In genomic region chr1:16205333-16205671, GRCh38 we compare ENCODE assay signal across 19 cellular contexts. TPM values are rescaled to one million over a fixed set of nuclear protein-coding genes. Genes with fewer than 3 reads are reported as not detected.
A peak's percentile ranks its signal among the peaks of the same experiment; 100 is the strongest.
DNase-seq lines count a peak whose midpoint lies in the region; ATAC-seq and TF ChIP-seq lines count a peak whose summit lies in the region.
"Had no signal": no experiment of that assay in that cellular context is flagged by ENCODE, and none has a peak within 500 bp of the region (broad histone marks: within the 10 kb centered on the region; RNA-seq: fewer than 3 reads in every experiment).

No MANE protein-coding gene starts in this region.

- H3K27ac Mint-ChIP-seq in activated naive CD4-positive, alpha-beta T cell treated with anti-CD3 and anti-CD28 coated beads, Interleukin-2, amount 50 U/mL, for 24 hours, result no peak overlapping the region
- no peak overlapping the region for H3K27ac Mint-ChIP-seq in type B pancreatic cell
- H3K27ac Mint-ChIP-seq: activated naive CD8-positive, alpha-beta T cell treated with anti-CD3 and anti-CD28 coated beads for 36 hours had no signal

- DNase-seq in activated naive CD4-positive, alpha-beta T cell treated with Interleukin-2 at 50 U/mL for 16 hours, result no peak
- DNase-seq in RWPE2 (ENCODE audit: low spot score) (no peak), upper lobe of right lung (peak; percentile 55), type B pancreatic cell (ENCODE audit: extremely low spot score, unreplicated experiment) (no peak)
- DNase-seq: activated T-cell treated with anti-CD3 and anti-CD28 coated beads, Interleukin-2, amount 50 U/mL, for 24 hours; DMS153; KG1; NCI-H1048; NCI-H510A treated with DMSO at 0.1 percent for 48 hours had no signal

- peak overlapping the region; percentile 66 for H3K27ac ChIP-seq in RWPE2 (ENCODE audit: poor library complexity, severe bottlenecking)
- no peak overlapping the region for H3K27ac ChIP-seq in upper lobe of right lung

- no peaks in the 10 kb centered on the region for H3K27me3 Mint-ChIP-seq in activated naive CD4-positive, alpha-beta T cell treated with anti-CD3 and anti-CD28 coated beads, Interleukin-2, amount 50 U/mL, for 24 hours
- H3K27me3 Mint-ChIP-seq in type B pancreatic cell, result no peaks in the 10 kb centered on the region
- H3K27me3 Mint-ChIP-seq: activated naive CD8-positive, alpha-beta T cell treated with anti-CD3 and anti-CD28 coated beads for 36 hours; activated T-cell treated with anti-CD3 and anti-CD28 coated beads, Interleukin-2, amount 50 U/mL, for 24 hours; naive thymus-derived CD8-positive, alpha-beta T cell had no signal

- ATAC-seq in RWPE2 (ENCODE audit: low read depth), result no peak
- ATAC-seq in upper lobe of right lung, result no peak
- no peak for ATAC-seq in HG03442 (IDR thresholded peaks at IDR 0.05; ENCODE audit: unreplicated experiment)
- no peak for ATAC-seq in GM19324 (IDR thresholded peaks at IDR 0.05; ENCODE audit: low FRiP score, unreplicated experiment)
- ATAC-seq: body of pancreas; naive thymus-derived CD8-positive, alpha-beta T cell had no signal

- peak overlapping the region; percentile 7 for H3K4me3 Mint-ChIP-seq in activated naive CD4-positive, alpha-beta T cell treated with anti-CD3 and anti-CD28 coated beads, Interleukin-2, amount 50 U/mL, for 24 hours
- H3K4me3 Mint-ChIP-seq in type B pancreatic cell, result no peak overlapping the region

- peaks cover 23% of the 10 kb centered on the region for H3K4me1 Mint-ChIP-seq in activated naive CD4-positive, alpha-beta T cell treated with anti-CD3 and anti-CD28 coated beads, Interleukin-2, amount 50 U/mL, for 24 hours
- peaks cover 21% of the 10 kb centered on the region for H3K4me1 Mint-ChIP-seq in type B pancreatic cell (ENCODE audit: unreplicated experiment)

- no peaks in the 10 kb centered on the region for H3K9me3 Mint-ChIP-seq in activated naive CD4-positive, alpha-beta T cell treated with anti-CD3 and anti-CD28 coated beads, Interleukin-2, amount 50 U/mL, for 24 hours
- H3K9me3 Mint-ChIP-seq in type B pancreatic cell, result no peaks in the 10 kb centered on the region
- H3K9me3 Mint-ChIP-seq: activated naive CD8-positive, alpha-beta T cell treated with anti-CD3 and anti-CD28 coated beads for 36 hours; activated T-cell treated with anti-CD3 and anti-CD28 coated beads, Interleukin-2, amount 50 U/mL, for 24 hours; CD14-positive monocyte; naive thymus-derived CD8-positive, alpha-beta T cell had no signal

- H3K9me3 ChIP-seq in RWPE2 (ENCODE audit: severe bottlenecking), result no peaks in the 10 kb centered on the region
- H3K9me3 ChIP-seq in iPS-15b (ENCODE audit: control insufficient read depth, insufficient read depth, low read length), result no peaks in the 10 kb centered on the region
- no peaks in the 10 kb centered on the region for H3K9me3 ChIP-seq in upper lobe of right lung
- H3K9me3 ChIP-seq: body of pancreas, colonic mucosa had no signal

- H3K36me3 ChIP-seq in RWPE2 (ENCODE audit: low read depth) (no peaks in the 10 kb centered on the region), iPS-15b (ENCODE audit: control insufficient read depth, insufficient read depth, low read length) (peaks cover 4% of the 10 kb centered on the region), upper lobe of right lung (peaks cover 3% of the 10 kb centered on the region)
- H3K36me3 ChIP-seq: colonic mucosa had no signal

- no peaks in the 10 kb centered on the region for H3K4me1 ChIP-seq in RWPE2 (ENCODE audit: insufficient read depth, poor library complexity, severe bottlenecking)
- no peaks in the 10 kb centered on the region for H3K4me1 ChIP-seq in iPS-15b (ENCODE audit: control insufficient read depth, insufficient read depth, low read length)
- H3K4me1 ChIP-seq in upper lobe of right lung, result peaks cover 13% of the 10 kb centered on the region
- H3K4me1 ChIP-seq: parathyroid adenoma had no signal

- TF ChIP-seq CTCF in RWPE2 (IDR thresholded peaks at IDR 0.05; ENCODE audit: poor library complexity, severe bottlenecking) (no peak), upper lobe of right lung (IDR thresholded peaks at IDR 0.05) (no peak), type B pancreatic cell (conservative IDR thresholded peaks at IDR 0.05) (no peak)

- peaks cover 2% of the 10 kb centered on the region for H3K36me3 Mint-ChIP-seq in activated naive CD4-positive, alpha-beta T cell treated with anti-CD3 and anti-CD28 coated beads, Interleukin-2, amount 50 U/mL, for 24 hours
- no peaks in the 10 kb centered on the region for H3K36me3 Mint-ChIP-seq in type B pancreatic cell

- H3K9ac ChIP-seq in iPS-15b (ENCODE audit: low read depth, low read length), result peak overlapping the region; percentile 37
- H3K9ac ChIP-seq: parathyroid adenoma had no signal

- H3K27me3 ChIP-seq in RWPE2 (ENCODE audit: insufficient read depth, poor library complexity, severe bottlenecking) (no peaks in the 10 kb centered on the region), iPS-15b (ENCODE audit: control insufficient read depth, insufficient read depth, low read length) (no peaks in the 10 kb centered on the region), upper lobe of right lung (no peaks in the 10 kb centered on the region)
- H3K27me3 ChIP-seq: body of pancreas, colonic mucosa had no signal

- H3K4me3 ChIP-seq in RWPE2 (ENCODE audit: severe bottlenecking) (no peak overlapping the region), iPS-15b (ENCODE audit: low read depth, low read length) (no peak overlapping the region), upper lobe of right lung (no peak overlapping the region)
- H3K4me3 ChIP-seq: body of pancreas had no signal

- intact Hi-C loops in upper lobe of right lung (cut with DNase I), result no loop called here

RNA-seq across cellular contexts. Expression of gene ARHGEF19, which starts 7.2 kb away (rescaled TPM):
- total RNA-seq in upper lobe of right lung (11.9 TPM), type B pancreatic cell (ENCODE audit: low replicate concordance) (20.2 and 29.5 TPM in 2 replicates)

RNA-seq across cellular contexts. Expression of gene CPLANE2, which starts 31.7 kb away (rescaled TPM):
- total RNA-seq in upper lobe of right lung, result 11.7 TPM
- total RNA-seq in type B pancreatic cell (ENCODE audit: low replicate concordance), result 11.1 and 12.9 TPM in 2 replicates

RNA-seq across cellular contexts. Expression of gene EPHA2, which starts 49.4 kb away (rescaled TPM):
- total RNA-seq in upper lobe of right lung (44.8 TPM), type B pancreatic cell (ENCODE audit: low replicate concordance) (40.3 and 77.9 TPM in 2 replicates)
- total RNA-seq: naive thymus-derived CD8-positive, alpha-beta T cell had no signal
